In genomic region chr16:57244463-57244766, GRCh38 we compare ENCODE assay signal across 8 cellular contexts. TPM values are rescaled to one million over a fixed set of nuclear protein-coding genes. Genes with fewer than 3 reads are reported as not detected.
A peak's percentile ranks its signal among the peaks of the same experiment; 100 is the strongest.
DNase-seq lines count a peak whose midpoint lies in the region; ATAC-seq and TF ChIP-seq lines count a peak whose summit lies in the region.

No MANE protein-coding gene starts in this region.

- intact Hi-C loops in left ventricle myocardium inferior (cut with micrococcal nuclease): loop anchor here (10.0 kb wide), 1 partner anchor 740 kb away; no protein-coding TSS in a partner anchor

- H3K4me3 ChIP-seq in BLaER1 (peak overlapping the region; percentile 85), H7 (ENCODE audit: insufficient read depth, low read depth, low read length) (peak overlapping the region; percentile 42), left ventricle myocardium inferior (peak overlapping the region; percentile 95)

- DNase-seq in H7: no peak
- DNase-seq in left ventricle myocardium inferior: no peak
- DNase-seq in stimulated activated effector memory CD8-positive, alpha-beta T cell treated with anti-CD3 and anti-CD28 coated beads, Interleukin-12 subunit alpha, Interleukin-12 subunit beta, amount 100 ng/mL, for 72 hours (ENCODE audit: low spot score in 2 of 2): no peak
- DNase-seq in GM03348 (ENCODE audit: low spot score): no peak
- DNase-seq in stimulated activated CD8-positive, alpha-beta memory T cell treated with anti-CD3 and anti-CD28 coated beads, Interleukin-4, amount 100 ng/mL, for 48 hours: no peak

- H3K9ac ChIP-seq in BLaER1: peak overlapping the region; percentile 58; the same call in 1 of the 2 replicates

- ATAC-seq in SK-N-SH treated with all-trans-retinoic acid at 6 μM for 48 hours (peak; percentile 55), HG03108 (IDR thresholded peaks at IDR 0.05; ENCODE audit: unreplicated experiment) (no peak)
- peak; percentile 54 for ATAC-seq in stimulated activated effector memory CD8-positive, alpha-beta T cell treated with anti-CD3 and anti-CD28 coated beads, Interleukin-12 subunit alpha, Interleukin-12 subunit beta, amount 100 ng/mL, for 72 hours

- H3K4me1 ChIP-seq in BLaER1: peaks cover 17% of the 10 kb centered on the region
- peaks cover 29% of the 10 kb centered on the region for H3K4me1 ChIP-seq in left ventricle myocardium inferior

- H3K4me1 Mint-ChIP-seq in stimulated activated effector memory CD8-positive, alpha-beta T cell treated with anti-CD3 and anti-CD28 coated beads, Interleukin-12 subunit alpha, Interleukin-12 subunit beta, amount 100 ng/mL, for 72 hours: peaks cover 18% of the 10 kb centered on the region

- H3K27ac Mint-ChIP-seq in stimulated activated effector memory CD8-positive, alpha-beta T cell treated with anti-CD3 and anti-CD28 coated beads, Interleukin-12 subunit alpha, Interleukin-12 subunit beta, amount 100 ng/mL, for 72 hours: peak overlapping the region; percentile 92

- no peak overlapping the region for H3K27ac ChIP-seq in BLaER1
- peak overlapping the region; percentile 98 for H3K27ac ChIP-seq in left ventricle myocardium inferior (replicated peaks)

- H3K4me2 ChIP-seq in BLaER1: peak overlapping the region; percentile 90

- H3K9me3 ChIP-seq in BLaER1 (no peaks in the 10 kb centered on the region), left ventricle myocardium inferior (replicated peaks) (no peaks in the 10 kb centered on the region)

- H3K9me3 Mint-ChIP-seq in stimulated activated effector memory CD8-positive, alpha-beta T cell treated with anti-CD3 and anti-CD28 coated beads, Interleukin-12 subunit alpha, Interleukin-12 subunit beta, amount 100 ng/mL, for 72 hours: no peaks in the 10 kb centered on the region

- H3K36me3 ChIP-seq in BLaER1 (peaks cover 19% of the 10 kb centered on the region), H7 (replicated peaks; ENCODE audit: control insufficient read depth, insufficient read depth, low read length) (0 out of 2 replicates have a peak, but pooled peaks cover 1% of the 10 kb centered on the region), left ventricle myocardium inferior (peaks cover 45% of the 10 kb centered on the region)

- peak overlapping the region; percentile 85 for H3K4me3 Mint-ChIP-seq in stimulated activated effector memory CD8-positive, alpha-beta T cell treated with anti-CD3 and anti-CD28 coated beads, Interleukin-12 subunit alpha, Interleukin-12 subunit beta, amount 100 ng/mL, for 72 hours

- H4K20me1 ChIP-seq in BLaER1: no peaks in the 10 kb centered on the region

- no peaks in the 10 kb centered on the region for H3K27me3 ChIP-seq in BLaER1
- H3K27me3 ChIP-seq in H7 (ENCODE audit: control insufficient read depth, insufficient read depth, low read length): no peaks in the 10 kb centered on the region
- no peaks in the 10 kb centered on the region for H3K27me3 ChIP-seq in left ventricle myocardium inferior (ENCODE audit: low read depth)

- H3K36me3 Mint-ChIP-seq in stimulated activated effector memory CD8-positive, alpha-beta T cell treated with anti-CD3 and anti-CD28 coated beads, Interleukin-12 subunit alpha, Interleukin-12 subunit beta, amount 100 ng/mL, for 72 hours: peaks cover 47% of the 10 kb centered on the region

- no peak for TF ChIP-seq CTCF in left ventricle myocardium inferior (IDR thresholded peaks at IDR 0.05; ENCODE audit: borderline replicate concordance)

TF ChIP-seq in SK-N-SH treated with all-trans-retinoic acid at 6 μM for 48 hours, 23 proteins besides CTCF, POLR2A, EP300 and RAD21:
- no peak for TF ChIP-seq SNAI2 (CRISPR knock-in tag; IDR thresholded peaks at IDR 0.05)
- 0 out of 2 replicates have a peak, but pooled peaks have one; percentile 35 for TF ChIP-seq CSRNP3 (CRISPR knock-in tag; IDR thresholded peaks at IDR 0.05)

RNA-seq across cellular contexts. Expression of gene ARL2BP, which starts 0.6 kb away (rescaled TPM):
- 27.7 and 28.3 TPM in 2 replicates for total RNA-seq in H7 (2014; rRNA removed; shearing (Covaris generic))
- 57.8 TPM for total RNA-seq in left ventricle myocardium inferior

RNA-seq across cellular contexts. Expression of gene PLLP, which starts 40.1 kb away (rescaled TPM):
- total RNA-seq in H7 (2014; rRNA removed; shearing (Covaris generic)): 1.6 and 3.0 TPM in 2 replicates
- total RNA-seq in left ventricle myocardium inferior: 5.2 TPM

RNA-seq across cellular contexts. Expression of gene RSPRY1, which starts 58.3 kb away (rescaled TPM):
- 31.0 and 49.8 TPM in 2 replicates for total RNA-seq in H7 (2014; rRNA removed; shearing (Covaris generic))
- 14.0 TPM for total RNA-seq in left ventricle myocardium inferior

RNA-seq across cellular contexts. Expression of gene PSME3IP1, which starts 58.6 kb away (rescaled TPM):
- 60.9 and 63.3 TPM in 2 replicates for total RNA-seq in H7 (2014; rRNA removed; shearing (Covaris generic))
- total RNA-seq in left ventricle myocardium inferior: 56.3 TPM

Comparison
In these comparisons a context has a peak if more than half of its experiments do, and no peak if none do; other contexts are left out.
1. H3K4me3 ChIP-seq: peak in every context shown above with its lines; median percentile 95 in left ventricle myocardium inferior; 85 in BLaER1; 42 in H7.